18 cellular contexts compared by ENCODE assay signal in the genomic region with DNA sequence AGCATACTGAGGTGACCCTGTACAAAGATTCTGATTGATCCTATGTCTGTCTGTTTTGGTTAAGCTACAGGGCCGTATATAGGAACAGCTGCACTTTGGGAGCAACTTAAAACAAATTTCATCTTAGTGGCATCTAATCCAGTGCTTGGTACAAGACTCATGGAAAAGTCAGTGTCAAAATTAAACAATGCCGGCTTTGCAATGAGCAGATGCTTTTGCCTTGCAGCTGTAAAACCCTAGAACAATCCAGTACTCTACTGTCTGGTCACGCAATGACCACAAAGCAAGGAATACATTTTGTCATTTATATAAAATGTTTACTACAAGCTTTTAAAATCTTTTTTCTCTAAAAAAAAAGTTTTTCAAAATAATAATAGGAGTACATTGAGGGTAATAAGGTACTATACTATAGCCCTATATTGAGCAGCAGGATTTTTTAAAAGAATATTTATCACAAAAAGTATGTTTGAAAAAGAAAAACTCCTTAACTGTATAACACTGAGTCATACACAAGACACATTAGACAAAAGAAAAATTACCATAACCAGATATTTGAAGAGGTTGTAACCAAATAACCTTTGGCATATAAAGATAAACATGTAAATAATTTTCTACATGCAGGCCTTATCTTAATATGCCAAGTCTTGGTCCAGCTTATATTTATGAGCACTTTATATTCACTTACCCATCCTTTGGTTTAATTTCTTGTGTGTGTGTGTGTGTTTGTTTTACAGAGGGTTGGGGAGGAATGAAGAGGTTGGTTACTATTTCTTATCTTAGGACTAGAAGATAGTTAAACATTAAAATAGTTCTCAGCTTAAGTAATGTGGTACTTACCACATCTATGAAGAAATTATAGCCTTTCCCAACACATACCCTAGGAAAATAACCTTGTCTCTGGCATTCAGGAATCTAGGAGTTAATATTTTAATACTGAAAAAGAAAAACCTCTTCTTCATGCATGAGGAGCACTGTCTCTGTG.
DNase-seq lines count a peak whose midpoint lies in the region; ATAC-seq, FAIRE-seq and TF ChIP-seq lines count a peak whose summit lies in the region.
"Had no signal": no experiment of that assay in that cellular context is flagged by ENCODE, and none has a peak within 500 bp of the region (broad histone marks: within the 10 kb centered on the region; RNA-seq: fewer than 3 reads in every experiment).

No MANE protein-coding gene starts in this region.

- H3K4me1 ChIP-seq in HEK293 (ENCODE audit: control insufficient read depth, insufficient read depth, low read length): peaks cover 38% of the 10 kb centered on the region

- no peak overlapping the region for H3K4me3 Mint-ChIP-seq in immature natural killer cell
- H3K4me3 Mint-ChIP-seq: activated naive CD8-positive, alpha-beta T cell treated with anti-CD3 and anti-CD28 coated beads, Interleukin-2, amount 50 U/mL, for 24 hours had no signal

- peak; percentile 77 for DNase-seq in inferior parietal cortex (ENCODE audit: extremely low spot score)
- peak; percentile 94 for DNase-seq in renal cortical epithelial cell (ENCODE audit: low read depth)
- DNase-seq in GM12892 (ENCODE audit: insufficient read length): no peak
- no peak for DNase-seq in immature natural killer cell
- DNase-seq: activated naive CD8-positive, alpha-beta T cell treated with anti-CD3 and anti-CD28 coated beads, Interleukin-2, amount 50 U/mL, for 24 hours; activated T-cell treated with anti-CD3 and anti-CD28 coated beads for 4 hours; DMS79 treated with DMSO at 0.1 percent for 48 hours; NCI-H1417 treated with DMSO at 0.1 percent for 48 hours; NCI-H748 treated with DMSO at 0.1 percent for 48 hours; psoas muscle; T-helper 2 cell had no signal

- H3K9me3 Mint-ChIP-seq in immature natural killer cell: no peaks in the 10 kb centered on the region
- H3K9me3 Mint-ChIP-seq: activated naive CD8-positive, alpha-beta T cell treated with anti-CD3 and anti-CD28 coated beads, Interleukin-2, amount 50 U/mL, for 24 hours had no signal

- H3K27ac ChIP-seq in HEK293 (ENCODE audit: extremely low read depth, low read depth, low read length) (no peak overlapping the region), angular gyrus (ENCODE audit: low read depth, low read length) (peak overlapping the region; percentile 91)
- H3K27ac ChIP-seq: coronary artery, psoas muscle, thoracic aorta had no signal

- POLR2A ChIA-PET in HEK293 (lab: Yijun Ruan, JAX): no interaction called here

- TF ChIP-seq POLR2A in GM12892 (IDR thresholded peaks at IDR 0.05; ENCODE audit: low read depth, low read length): no peak

- FAIRE-seq in GM12892 (lab: Jason Lieb, UNC): no peak
- FAIRE-seq: K562 had no signal

- no peak overlapping the region for H3K4me3 ChIP-seq in HEK293 (ENCODE audit: low read depth, low read length)
- H3K4me3 ChIP-seq: coronary artery, HAP-1, K562, psoas muscle, thoracic aorta had no signal

- H3K36me3 Mint-ChIP-seq in immature natural killer cell: no peaks in the 10 kb centered on the region

- no peak for ATAC-seq in HG03025 (IDR thresholded peaks at IDR 0.05; ENCODE audit: low FRiP score, unreplicated experiment)
- ATAC-seq: activated naive CD8-positive, alpha-beta T cell treated with anti-CD3 and anti-CD28 coated beads, Interleukin-2, amount 50 U/mL, for 24 hours; K562; psoas muscle had no signal

- CTCF ChIA-PET in HEK293 (lab: Yijun Ruan, JAX): interaction anchor here (0.5 to 1.0 kb wide), 2 partner anchors 89 to 1611 kb away, joined by 3 to 4 read pairs; no protein-coding TSS in a partner anchor

- no peaks in the 10 kb centered on the region for H3K27me3 Mint-ChIP-seq in immature natural killer cell (ENCODE audit: low read depth in 3 of 3)
- H3K27me3 Mint-ChIP-seq: activated naive CD8-positive, alpha-beta T cell treated with anti-CD3 and anti-CD28 coated beads, Interleukin-2, amount 50 U/mL, for 24 hours had no signal

- no peak for TF ChIP-seq CTCF in HEK293 (tag by site-specific recombination; IDR thresholded peaks at IDR 0.05)

- no peak overlapping the region for H3K27ac Mint-ChIP-seq in immature natural killer cell
- H3K27ac Mint-ChIP-seq: activated naive CD8-positive, alpha-beta T cell treated with anti-CD3 and anti-CD28 coated beads, Interleukin-2, amount 50 U/mL, for 24 hours had no signal

- no peaks in the 10 kb centered on the region for H3K9me3 ChIP-seq in HEK293 (ENCODE audit: control insufficient read depth, insufficient read depth, low read depth, low read length)
- H3K9me3 ChIP-seq: HAP-1, psoas muscle, thoracic aorta had no signal

- peaks cover 3 to 22% of the 10 kb centered on the region in 2 donors for H3K4me1 Mint-ChIP-seq in immature natural killer cell
- H3K4me1 Mint-ChIP-seq: activated naive CD8-positive, alpha-beta T cell treated with anti-CD3 and anti-CD28 coated beads, Interleukin-2, amount 50 U/mL, for 24 hours had no signal

- no peaks in the 10 kb centered on the region; a peak in 1 of 3 replicates for H3K36me3 ChIP-seq in HEK293 (ENCODE audit: control insufficient read depth in 2 of 2, insufficient read depth in 1 of 2, low read length in 2 of 2)
- H3K36me3 ChIP-seq: HAP-1, thoracic aorta had no signal

TF ChIP-seq in HEK293, 187 proteins besides CTCF, POLR2A, EP300 and RAD21 (continues in another document):
- TF ChIP-seq KLF16 (tag by site-specific recombination; IDR thresholded peaks at IDR 0.05) (peak; percentile 42; the same call in 1 of the 2 replicates), HOXD13 (CRISPR knock-in tag; IDR thresholded peaks at IDR 0.05; ENCODE audit: borderline replicate concordance) (no peak), ZNF335 (tag by site-specific recombination; conservative IDR thresholded peaks at IDR 0.05) (no peak; the same call in 1 of the 2 replicates), ZXDB (tag by site-specific recombination; IDR thresholded peaks at IDR 0.05) (peak; percentile 88), ZFHX2 (tag by site-specific recombination; conservative IDR thresholded peaks at IDR 0.05) (0 out of 2 replicates have a peak, but pooled peaks have one; percentile 17), IKZF3 (tag by site-specific recombination; IDR thresholded peaks at IDR 0.05) (peak; percentile 16; the same call in 1 of the 2 replicates), SETDB1 (IDR thresholded peaks at IDR 0.05; ENCODE audit: insufficient read length, low read length) (no peak), EGR2 (tag by site-specific recombination; IDR thresholded peaks at IDR 0.05; ENCODE audit: low read depth) (peak; percentile 29; the same call in 1 of the 2 replicates), OSR2 (tag by site-specific recombination; IDR thresholded peaks at IDR 0.05) (peak; percentile 48; the same call in 1 of the 2 replicates), ZNF610 (tag by site-specific recombination; IDR thresholded peaks at IDR 0.05; ENCODE audit: borderline replicate concordance) (no peak), ZEB2 (tag by site-specific recombination; IDR thresholded peaks at IDR 0.05) (peak; percentile 63)
- TF ChIP-seq, protein P1, sequence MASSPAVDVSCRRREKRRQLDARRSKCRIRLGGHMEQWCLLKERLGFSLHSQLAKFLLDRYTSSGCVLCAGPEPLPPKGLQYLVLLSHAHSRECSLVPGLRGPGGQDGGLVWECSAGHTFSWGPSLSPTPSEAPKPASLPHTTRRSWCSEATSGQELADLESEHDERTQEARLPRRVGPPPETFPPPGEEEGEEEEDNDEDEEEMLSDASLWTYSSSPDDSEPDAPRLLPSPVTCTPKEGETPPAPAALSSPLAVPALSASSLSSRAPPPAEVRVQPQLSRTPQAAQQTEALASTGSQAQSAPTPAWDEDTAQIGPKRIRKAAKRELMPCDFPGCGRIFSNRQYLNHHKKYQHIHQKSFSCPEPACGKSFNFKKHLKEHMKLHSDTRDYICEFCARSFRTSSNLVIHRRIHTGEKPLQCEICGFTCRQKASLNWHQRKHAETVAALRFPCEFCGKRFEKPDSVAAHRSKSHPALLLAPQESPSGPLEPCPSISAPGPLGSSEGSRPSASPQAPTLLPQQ (tag by site-specific recombination; IDR thresholded peaks at IDR 0.05): 0 out of 2 replicates have a peak, but pooled peaks have one; percentile 20
- TF ChIP-seq, protein P2, sequence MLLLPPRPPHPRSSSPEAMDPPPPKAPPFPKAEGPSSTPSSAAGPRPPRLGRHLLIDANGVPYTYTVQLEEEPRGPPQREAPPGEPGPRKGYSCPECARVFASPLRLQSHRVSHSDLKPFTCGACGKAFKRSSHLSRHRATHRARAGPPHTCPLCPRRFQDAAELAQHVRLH (tag by site-specific recombination; IDR thresholded peaks at IDR 0.05): peak; percentile 76
- TF ChIP-seq, protein P3, sequence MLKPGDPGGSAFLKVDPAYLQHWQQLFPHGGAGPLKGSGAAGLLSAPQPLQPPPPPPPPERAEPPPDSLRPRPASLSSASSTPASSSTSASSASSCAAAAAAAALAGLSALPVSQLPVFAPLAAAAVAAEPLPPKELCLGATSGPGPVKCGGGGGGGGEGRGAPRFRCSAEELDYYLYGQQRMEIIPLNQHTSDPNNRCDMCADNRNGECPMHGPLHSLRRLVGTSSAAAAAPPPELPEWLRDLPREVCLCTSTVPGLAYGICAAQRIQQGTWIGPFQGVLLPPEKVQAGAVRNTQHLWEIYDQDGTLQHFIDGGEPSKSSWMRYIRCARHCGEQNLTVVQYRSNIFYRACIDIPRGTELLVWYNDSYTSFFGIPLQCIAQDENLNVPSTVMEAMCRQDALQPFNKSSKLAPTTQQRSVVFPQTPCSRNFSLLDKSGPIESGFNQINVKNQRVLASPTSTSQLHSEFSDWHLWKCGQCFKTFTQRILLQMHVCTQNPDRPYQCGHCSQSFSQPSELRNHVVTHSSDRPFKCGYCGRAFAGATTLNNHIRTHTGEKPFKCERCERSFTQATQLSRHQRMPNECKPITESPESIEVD (tag by site-specific recombination; IDR thresholded peaks at IDR 0.05): peak; percentile 82
- TF ChIP-seq, protein P4, sequence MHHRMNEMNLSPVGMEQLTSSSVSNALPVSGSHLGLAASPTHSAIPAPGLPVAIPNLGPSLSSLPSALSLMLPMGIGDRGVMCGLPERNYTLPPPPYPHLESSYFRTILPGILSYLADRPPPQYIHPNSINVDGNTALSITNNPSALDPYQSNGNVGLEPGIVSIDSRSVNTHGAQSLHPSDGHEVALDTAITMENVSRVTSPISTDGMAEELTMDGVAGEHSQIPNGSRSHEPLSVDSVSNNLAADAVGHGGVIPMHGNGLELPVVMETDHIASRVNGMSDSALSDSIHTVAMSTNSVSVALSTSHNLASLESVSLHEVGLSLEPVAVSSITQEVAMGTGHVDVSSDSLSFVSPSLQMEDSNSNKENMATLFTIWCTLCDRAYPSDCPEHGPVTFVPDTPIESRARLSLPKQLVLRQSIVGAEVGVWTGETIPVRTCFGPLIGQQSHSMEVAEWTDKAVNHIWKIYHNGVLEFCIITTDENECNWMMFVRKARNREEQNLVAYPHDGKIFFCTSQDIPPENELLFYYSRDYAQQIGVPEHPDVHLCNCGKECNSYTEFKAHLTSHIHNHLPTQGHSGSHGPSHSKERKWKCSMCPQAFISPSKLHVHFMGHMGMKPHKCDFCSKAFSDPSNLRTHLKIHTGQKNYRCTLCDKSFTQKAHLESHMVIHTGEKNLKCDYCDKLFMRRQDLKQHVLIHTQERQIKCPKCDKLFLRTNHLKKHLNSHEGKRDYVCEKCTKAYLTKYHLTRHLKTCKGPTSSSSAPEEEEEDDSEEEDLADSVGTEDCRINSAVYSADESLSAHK (tag by site-specific recombination; IDR thresholded peaks at IDR 0.05): no peak

Comparison
In these comparisons a context has a peak if more than half of its experiments do, and no peak if none do; other contexts are left out.
1. DNase-seq: peak in inferior parietal cortex (single experiment) and renal cortical epithelial cell (single experiment); none in GM12892 (single experiment) and immature natural killer cell (0 of 3).